In genomic region chr3:195119461-195120198, GRCh38 we compare ENCODE assay signal across 11 cellular contexts.
DNase-seq lines count a peak whose midpoint lies in the region; ATAC-seq and TF ChIP-seq lines count a peak whose summit lies in the region.
"Had no signal": no experiment of that assay in that cellular context is flagged by ENCODE, and none has a peak within 500 bp of the region (broad histone marks: within the 10 kb centered on the region; RNA-seq: fewer than 3 reads in every experiment).

No MANE protein-coding gene starts in this region.

- H4K20me1 ChIP-seq in mammary epithelial cell (ENCODE audit: insufficient read depth, low read length): no peaks in the 10 kb centered on the region

- in situ Hi-C loops in mammary epithelial cell (cut with MboI; ENCODE audit: low sequenced_read_pairs in 2 of 2): no loop called here

- no peak overlapping the region for H3K9ac ChIP-seq in mammary epithelial cell (ENCODE audit: insufficient read depth, low read length)

- BruUV-seq in MCF 10A (replicated peaks; lab: Mats Ljungman, UMichigan) (no TSS peak), mammary epithelial cell (replicated peaks; lab: Mats Ljungman, UMichigan) (no TSS peak)

- H3K27ac ChIP-seq in mammary epithelial cell (ENCODE audit: insufficient read depth, low read depth, low read length) (no peak overlapping the region), uterus (peak overlapping the region; percentile 66 to 71)

- no peak for TF ChIP-seq CTCF in MCF 10A (IDR thresholded peaks at IDR 0.05; ENCODE audit: unreplicated experiment)
- no peak for TF ChIP-seq CTCF in mammary epithelial cell (conservative IDR thresholded peaks at IDR 0.05 in 1 of 2, IDR thresholded peaks at IDR 0.05 in 1 of 2; ENCODE audit: extremely low read depth in 1 of 2, insufficient read depth in 1 of 2, low read depth in 1 of 2, low read length in 2 of 2)
- TF ChIP-seq CTCF in chondrocyte (IDR thresholded peaks at IDR 0.05): no peak
- TF ChIP-seq CTCF in uterus (IDR thresholded peaks at IDR 0.05): no peak

- H3K27me3 Mint-ChIP-seq in MCF 10A (ENCODE audit: insufficient read depth, unreplicated experiment) (no peaks in the 10 kb centered on the region), chondrocyte (ENCODE audit: low read depth) (no peaks in the 10 kb centered on the region)

- no peak overlapping the region for H3K4me2 ChIP-seq in mammary epithelial cell (ENCODE audit: insufficient read depth, low read depth, low read length)

- H3K27ac Mint-ChIP-seq in MCF 10A (ENCODE audit: low read depth, unreplicated experiment) (no peak overlapping the region), chondrocyte (ENCODE audit: unreplicated experiment) (peak overlapping the region; percentile 89)

- no peak for TF ChIP-seq POLR2A in uterus (IDR thresholded peaks at IDR 0.05)

- H3K79me2 ChIP-seq in mammary epithelial cell (ENCODE audit: insufficient read depth, low read length): no peaks in the 10 kb centered on the region

- dilution Hi-C loops in mammary epithelial cell (cut with HindIII; ENCODE audit: low sequenced_read_pairs): no loop called here

- no peak overlapping the region for H3K4me3 ChIP-seq in mammary epithelial cell (replicated peaks in 1 of 3; ENCODE audit: insufficient read depth in 1 of 3, low read depth in 2 of 3, low read length in 3 of 3)
- H3K4me3 ChIP-seq in uterus: no peak overlapping the region
- H3K4me3 ChIP-seq: lung had no signal

- ATAC-seq in left lobe of liver (peak; percentile 16), HG03520 (IDR thresholded peaks at IDR 0.05; ENCODE audit: unreplicated experiment) (no peak)

- H3K9me3 Mint-ChIP-seq in MCF 10A (ENCODE audit: unreplicated experiment): no peaks in the 10 kb centered on the region
- H3K9me3 Mint-ChIP-seq in chondrocyte (ENCODE audit: low read depth): no peaks in the 10 kb centered on the region

- CTCF ChIA-PET in MCF 10A (lab: Yijun Ruan, JAX): interaction anchor here (0.5 to 0.6 kb wide), 2 partner anchors 45 to 435 kb away, joined by 3 read pairs; no protein-coding TSS in a partner anchor
- CTCF ChIA-PET in mammary epithelial cell (lab: Charles Lee; ENCODE audit: low non-redundant PET): no interaction called here

- 95% methylated on average over 11 of the region's 16 CpGs for WGBS in mammary epithelial cell (ENCODE audit: low coverage, missing lambda C conversion rate)

- no peaks in the 10 kb centered on the region for H3K9me3 ChIP-seq in mammary epithelial cell (replicated peaks; ENCODE audit: insufficient read depth, low read length)
- no peaks in the 10 kb centered on the region for H3K9me3 ChIP-seq in uterus

- H2AFZ ChIP-seq in mammary epithelial cell (ENCODE audit: low read depth, low read length): no peak overlapping the region

- H3K4me1 Mint-ChIP-seq in MCF 10A (ENCODE audit: insufficient read depth, unreplicated experiment) (no peaks in the 10 kb centered on the region), chondrocyte (ENCODE audit: low read depth) (peaks cover 29% of the 10 kb centered on the region)

- DNase-seq in MCF 10A (ENCODE audit: unreplicated experiment) (peak; percentile 48), mammary epithelial cell (no peak), chondrocyte (ENCODE audit: low spot score) (no peak), left lobe of liver (ENCODE audit: low spot score) (no peak), uterus (peak in 1 of 2 donors; percentile 64), NCI-H2029 treated with DMSO at 0.1 percent for 48 hours (lab: John Stamatoyannopoulos, UW) (no peak)
- DNase-seq in activated T-cell treated with anti-CD3 and anti-CD28 coated beads, Interleukin-2, amount 50 U/mL, for 48 hours: no peak
- DNase-seq: ACHN, SHP77 had no signal

- H3K27me3 ChIP-seq in mammary epithelial cell (ENCODE audit: insufficient read depth, low read length) (no peaks in the 10 kb centered on the region), uterus (no peaks in the 10 kb centered on the region)

- peaks cover 4% of the 10 kb centered on the region for H3K4me1 ChIP-seq in mammary epithelial cell (ENCODE audit: insufficient read depth, low read length)
- H3K4me1 ChIP-seq in uterus: peaks cover 0 to 6% of the 10 kb centered on the region in 2 donors

- POLR2A ChIA-PET in MCF 10A (lab: Yijun Ruan, JAX): interaction anchor here (0.6 to 1.2 kb wide), 2 partner anchors 100 to 451 kb away, joined by 3 read pairs; no protein-coding TSS in a partner anchor

- intact Hi-C loops in MCF 10A (cut with micrococcal nuclease) (no loop called here), mammary epithelial cell (cut with micrococcal nuclease) (no loop called here), uterus (cut with DNase I; ENCODE audit: low total_unique reads) (no loop called here)

- no peaks in the 10 kb centered on the region for H3K36me3 Mint-ChIP-seq in MCF 10A (ENCODE audit: insufficient read depth, unreplicated experiment)
- H3K36me3 Mint-ChIP-seq in chondrocyte (ENCODE audit: low read depth): no peaks in the 10 kb centered on the region

- H3K36me3 ChIP-seq in mammary epithelial cell (ENCODE audit: insufficient read depth, low read length) (no peaks in the 10 kb centered on the region), uterus (no peaks in the 10 kb centered on the region)

- H3K4me3 Mint-ChIP-seq in MCF 10A (ENCODE audit: unreplicated experiment): no peak overlapping the region
- peak overlapping the region; percentile 31 for H3K4me3 Mint-ChIP-seq in chondrocyte (ENCODE audit: unreplicated experiment)
